ENCODE assay signal across 9 cellular contexts in the genomic region with DNA sequence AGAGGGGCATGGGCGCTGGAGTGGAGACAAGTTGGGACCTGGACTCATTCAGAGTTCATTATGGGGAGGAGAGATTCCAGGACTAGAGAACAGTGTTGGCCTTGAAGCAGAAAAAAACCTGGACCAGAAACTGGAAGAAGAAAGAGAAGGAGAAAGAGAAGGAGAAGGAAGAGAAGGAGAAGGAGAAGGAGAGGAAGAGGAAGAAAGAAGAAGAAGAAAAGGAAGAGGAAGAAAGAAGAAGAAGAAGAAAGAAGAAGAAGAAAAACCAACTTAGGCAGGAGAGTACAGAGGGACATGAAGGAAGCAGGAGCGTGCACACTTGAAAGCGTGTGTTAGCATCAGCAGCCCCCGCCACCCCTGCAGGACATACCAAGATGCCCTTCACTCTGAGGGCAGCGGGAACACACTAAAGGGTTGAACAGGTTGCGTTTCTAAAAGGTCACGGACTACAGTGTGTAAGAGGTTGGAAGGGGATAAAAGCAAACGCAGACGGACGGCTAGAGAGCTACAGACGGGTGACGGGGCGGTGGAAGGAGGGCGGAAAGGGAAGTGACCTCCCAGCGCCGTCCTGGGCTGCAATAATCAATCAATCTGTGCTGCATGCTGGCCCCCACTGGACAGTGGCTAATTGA.
A peak's percentile ranks its signal among the peaks of the same experiment; 100 is the strongest.
DNase-seq lines count a peak whose midpoint lies in the region; ATAC-seq and TF ChIP-seq lines count a peak whose summit lies in the region.
"Had no signal": no experiment of that assay in that cellular context is flagged by ENCODE, and none has a peak within 500 bp of the region (broad histone marks: within the 10 kb centered on the region; RNA-seq: fewer than 3 reads in every experiment).

No MANE protein-coding gene starts in this region.

- H3K4me1 ChIP-seq in left ventricle myocardium inferior = peaks cover 12% of the 10 kb centered on the region
- H3K4me1 ChIP-seq in mesenchymal stem cell (ENCODE audit: control insufficient read depth, insufficient read depth, low read depth, low read length) = peaks cover 10% of the 10 kb centered on the region
- peaks cover 10% of the 10 kb centered on the region for H3K4me1 ChIP-seq in vagina

- no peak overlapping the region for H2BK12ac ChIP-seq in mesenchymal stem cell (ENCODE audit: low read length in 2 of 2)

- DNase-seq in left ventricle myocardium inferior (no peak), Right ventricle myocardium superior (no peak), mesenchymal stem cell (no peak), vagina (ENCODE audit: extremely low spot score in 2 of 2) (no peak), NCI-H446 treated with DMSO at 0.1 percent for 48 hours (lab: John Stamatoyannopoulos, UW) (no peak), GM13977 (ENCODE audit: low spot score) (no peak)
- no peak for DNase-seq in activated naive CD8-positive, alpha-beta T cell treated with anti-CD3 and anti-CD28 coated beads, Interleukin-2, amount 10 ng/mL, durations not matched to agents 7 days and 5 days
- DNase-seq in activated CD4-positive, CD25-positive, alpha-beta regulatory T cell (lab: John Stamatoyannopoulos, UW) = no peak
- DNase-seq: DND-41 had no signal

- ATAC-seq in Right ventricle myocardium superior (ENCODE audit: poor library complexity) = no peak
- ATAC-seq in activated naive CD8-positive, alpha-beta T cell treated with anti-CD3 and anti-CD28 coated beads, Interleukin-2, amount 10 ng/mL, durations not matched to agents 7 days and 5 days (ENCODE audit: low read depth) = no peak

- H3K14ac ChIP-seq in mesenchymal stem cell (ENCODE audit: low read length in 2 of 2) = no peak overlapping the region

- H3K9ac ChIP-seq in mesenchymal stem cell (ENCODE audit: low read length) = no peak overlapping the region

- in situ Hi-C loops in GM13977 (cut with MboI; ENCODE audit: low pct_unique_long_range_greater_than_20kb, low sequenced_read_pairs, unreplicated experiment) = no loop called here

- no peak overlapping the region for H2BK120ac ChIP-seq in mesenchymal stem cell (ENCODE audit: low read depth, low read length)

- no peak overlapping the region for H2BK5ac ChIP-seq in mesenchymal stem cell (ENCODE audit: low read depth, low read length, poor library complexity, severe bottlenecking)

- H4K8ac ChIP-seq in mesenchymal stem cell (ENCODE audit: low read length) = no peak overlapping the region

- H3K27me3 Mint-ChIP-seq in activated naive CD8-positive, alpha-beta T cell treated with anti-CD3 and anti-CD28 coated beads, Interleukin-2, amount 10 ng/mL, durations not matched to agents 7 days and 5 days = peaks cover 34% of the 10 kb centered on the region

- H3K27ac ChIP-seq in left ventricle myocardium inferior (replicated peaks) = no peak overlapping the region
- no peak overlapping the region for H3K27ac ChIP-seq in mesenchymal stem cell (ENCODE audit: low read length, poor library complexity, severe bottlenecking)
- H3K27ac ChIP-seq in vagina = no peak overlapping the region

- WGBS in mesenchymal stem cell = 20% methylated on average over 16 of the region's 16 CpGs

- H3K4ac ChIP-seq in mesenchymal stem cell (ENCODE audit: low read depth in 1 of 2, low read length in 2 of 2) = no peak overlapping the region

- no peak overlapping the region for H3K23ac ChIP-seq in mesenchymal stem cell (ENCODE audit: low read length in 2 of 2)

- H3K4me3 ChIP-seq in left ventricle myocardium inferior (peak overlapping the region; percentile 61), mesenchymal stem cell (ENCODE audit: insufficient read depth in 1 of 2, low read depth in 1 of 2, low read length in 2 of 2) (peak overlapping the region; percentile 24 to 27), vagina (peak overlapping the region; percentile 22 to 42)

- no peak overlapping the region for H2BK15ac ChIP-seq in mesenchymal stem cell (ENCODE audit: low read depth, poor library complexity, severe bottlenecking)

- peak overlapping the region; percentile 59 for H3K4me3 Mint-ChIP-seq in activated naive CD8-positive, alpha-beta T cell treated with anti-CD3 and anti-CD28 coated beads, Interleukin-2, amount 10 ng/mL, durations not matched to agents 7 days and 5 days

- no peak overlapping the region for H3K27ac Mint-ChIP-seq in activated naive CD8-positive, alpha-beta T cell treated with anti-CD3 and anti-CD28 coated beads, Interleukin-2, amount 10 ng/mL, durations not matched to agents 7 days and 5 days

- H3K18ac ChIP-seq in mesenchymal stem cell (ENCODE audit: low read depth in 1 of 2, low read length in 2 of 2) = no peak overlapping the region

- no peaks in the 10 kb centered on the region for H3K79me1 ChIP-seq in mesenchymal stem cell (replicated peaks; ENCODE audit: low read length, poor library complexity, severe bottlenecking)

- H3K27me3 ChIP-seq in left ventricle myocardium inferior (ENCODE audit: low read depth) (peaks cover 75% of the 10 kb centered on the region), mesenchymal stem cell (ENCODE audit: control insufficient read depth in 1 of 2, insufficient read depth in 1 of 2, low read length in 2 of 2) (peaks cover 35 to 49% of the 10 kb centered on the region in 2 experiments), vagina (no peaks in the 10 kb centered on the region)

- no peak for TF ChIP-seq CTCF in left ventricle myocardium inferior (IDR thresholded peaks at IDR 0.05; ENCODE audit: borderline replicate concordance)
- no peak for TF ChIP-seq CTCF in vagina (IDR thresholded peaks at IDR 0.05)
- TF ChIP-seq CTCF in GM13977 (IDR thresholded peaks at IDR 0.05; ENCODE audit: extremely low read depth, insufficient read depth, missing control alignments) = no peak

- H3K4me1 Mint-ChIP-seq in activated naive CD8-positive, alpha-beta T cell treated with anti-CD3 and anti-CD28 coated beads, Interleukin-2, amount 10 ng/mL, durations not matched to agents 7 days and 5 days = peaks cover 6% of the 10 kb centered on the region

- H3K36me3 Mint-ChIP-seq in activated naive CD8-positive, alpha-beta T cell treated with anti-CD3 and anti-CD28 coated beads, Interleukin-2, amount 10 ng/mL, durations not matched to agents 7 days and 5 days = no peaks in the 10 kb centered on the region

- intact Hi-C loops in left ventricle myocardium inferior (cut with micrococcal nuclease) (no loop called here), Right ventricle myocardium superior (cut with DNase I) (no loop called here), vagina (cut with DNase I) (no loop called here)

- no peak for TF ChIP-seq POLR2A in vagina (IDR thresholded peaks at IDR 0.05)

- no peak overlapping the region for H2AK5ac ChIP-seq in mesenchymal stem cell (ENCODE audit: low read length, severe bottlenecking)

- POLR2A ChIA-PET in activated naive CD8-positive, alpha-beta T cell treated with anti-CD3 and anti-CD28 coated beads, Interleukin-2, amount 10 ng/mL, durations not matched to agents 7 days and 5 days (lab: Charles Lee) = no interaction called here

- no peaks in the 10 kb centered on the region for H3K9me3 ChIP-seq in left ventricle myocardium inferior (replicated peaks)
- no peaks in the 10 kb centered on the region for H3K9me3 ChIP-seq in mesenchymal stem cell (ENCODE audit: control insufficient read depth, low read length)
- H3K9me3 ChIP-seq in vagina = no peaks in the 10 kb centered on the region

- H2AFZ ChIP-seq in mesenchymal stem cell (ENCODE audit: low read depth, low read length) = peak overlapping the region; percentile 20

- H3K36me3 ChIP-seq in left ventricle myocardium inferior (no peaks in the 10 kb centered on the region), mesenchymal stem cell (ENCODE audit: control insufficient read depth in 1 of 2, insufficient read depth in 2 of 2, low read depth in 1 of 2, low read length in 2 of 2) (peaks cover 0 to 2% of the 10 kb centered on the region in 2 experiments), vagina (no peaks in the 10 kb centered on the region)

- H4K91ac ChIP-seq in mesenchymal stem cell (ENCODE audit: low read length) = no peak overlapping the region

- H3K9me3 Mint-ChIP-seq in activated naive CD8-positive, alpha-beta T cell treated with anti-CD3 and anti-CD28 coated beads, Interleukin-2, amount 10 ng/mL, durations not matched to agents 7 days and 5 days = no peaks in the 10 kb centered on the region

- H3K4me2 ChIP-seq in mesenchymal stem cell (ENCODE audit: low read length, poor library complexity, severe bottlenecking) = peak overlapping the region; percentile 44
